Comparison of ENCODE assay signal across 8 cellular contexts in the genomic region with DNA sequence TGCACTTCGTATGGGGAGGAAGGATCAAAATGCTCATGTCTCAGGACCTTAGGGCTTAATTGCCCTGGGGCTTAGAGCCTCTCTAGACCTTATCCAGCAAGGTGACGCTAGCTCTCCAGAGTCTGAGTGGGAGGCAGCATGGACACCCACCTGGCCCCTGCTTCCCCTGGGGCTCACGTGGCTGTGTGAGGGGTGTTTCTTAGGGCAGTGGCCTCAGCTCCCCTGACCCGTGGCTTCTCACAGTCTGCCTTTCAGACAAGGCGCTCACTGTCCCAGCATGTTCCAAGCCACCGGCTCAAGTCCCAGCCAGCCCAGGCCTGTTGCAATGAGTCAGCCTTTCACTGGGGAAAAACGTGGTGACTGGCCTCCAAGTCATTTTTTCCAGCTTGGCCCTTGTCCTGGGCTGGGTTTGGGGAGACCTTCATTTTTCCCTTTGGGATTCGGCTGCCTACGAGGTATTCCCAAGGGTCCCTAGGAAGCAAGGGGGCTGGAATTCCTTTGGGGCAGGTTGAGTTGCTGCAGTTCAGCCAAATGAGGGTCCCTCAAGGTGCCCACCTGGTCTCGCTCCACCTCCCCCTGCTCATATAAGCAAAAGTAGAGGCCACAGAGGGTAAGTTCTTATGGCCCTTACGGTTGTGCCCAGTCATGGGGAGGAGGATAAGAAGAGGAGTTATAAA. TPM values are rescaled to one million over a fixed set of nuclear protein-coding genes. Genes with fewer than 3 reads are reported as not detected.
DNase-seq lines count a peak whose midpoint lies in the region; ATAC-seq and FAIRE-seq lines count a peak whose summit lies in the region.

No MANE protein-coding gene starts in this region.

- H3K36me3 ChIP-seq in HUES48 (ENCODE audit: control insufficient read depth, insufficient read depth, low read length) (no peaks in the 10 kb centered on the region), muscle layer of colon (ENCODE audit: insufficient read depth, low read length) (no peaks in the 10 kb centered on the region), H7 (replicated peaks; ENCODE audit: control insufficient read depth, insufficient read depth, low read length) (no peaks in the 10 kb centered on the region)

- no peak for FAIRE-seq in GM19239 (lab: Jason Lieb, UNC)

- H3K27ac ChIP-seq in HUES48 (ENCODE audit: low read depth, low read length), result peak overlapping the region; percentile 37
- peak overlapping the region; percentile 17 for H3K27ac ChIP-seq in muscle layer of colon (ENCODE audit: low read depth, low read length)

- DNase-seq in dermis blood vessel endothelial cell, result peak; percentile 84
- no peak for DNase-seq in H7
- no peak for DNase-seq in NCI-H774 (lab: John Stamatoyannopoulos, UW)
- DNase-seq in NCI-H1105 treated with DMSO at 0.1 percent for 48 hours (lab: John Stamatoyannopoulos, UW), result no peak
- no peak for DNase-seq in GM19239 (ENCODE audit: insufficient read length, low spot score)

- H3K9me3 ChIP-seq in HUES48 (ENCODE audit: control insufficient read depth, insufficient read depth, low read length) (no peaks in the 10 kb centered on the region), muscle layer of colon (ENCODE audit: low read length) (no peaks in the 10 kb centered on the region)

- H3K4me1 ChIP-seq in HUES48 (ENCODE audit: control insufficient read depth, insufficient read depth, low read length) (0 out of 2 replicates have a peak, but pooled peaks cover 6% of the 10 kb centered on the region), muscle layer of colon (ENCODE audit: insufficient read depth, low read length) (peaks cover 5% of the 10 kb centered on the region)

- peak; percentile 64 for ATAC-seq in GM19043 (IDR thresholded peaks at IDR 0.05; ENCODE audit: low read depth, unreplicated experiment)

- H3K9ac ChIP-seq in HUES48 (ENCODE audit: low read depth, low read length) (no peak overlapping the region), muscle layer of colon (ENCODE audit: low read length) (no peak overlapping the region)

- no peaks in the 10 kb centered on the region for H3K27me3 ChIP-seq in HUES48 (ENCODE audit: control insufficient read depth, insufficient read depth, low read length)
- no peaks in the 10 kb centered on the region for H3K27me3 ChIP-seq in muscle layer of colon (ENCODE audit: control insufficient read depth in 1 of 2, insufficient read depth in 2 of 2, low read length in 2 of 2)
- H3K27me3 ChIP-seq in H7 (ENCODE audit: control insufficient read depth, insufficient read depth, low read length), result no peaks in the 10 kb centered on the region

- H3K4me3 ChIP-seq in HUES48 (ENCODE audit: low read depth, low read length) (no peak overlapping the region), muscle layer of colon (ENCODE audit: low read depth in 1 of 2, low read length in 2 of 2) (no peak overlapping the region), H7 (ENCODE audit: insufficient read depth, low read depth, low read length) (no peak overlapping the region)

RNA-seq across cellular contexts. Expression of gene BHLHE40, which starts 15.7 kb away (rescaled TPM):
- total RNA-seq in dermis blood vessel endothelial cell, result 7.5 and 16.0 TPM in 2 replicates
- total RNA-seq in H7 (2014; rRNA removed; shearing (Covaris generic)), result 6.7 and 7.4 TPM in 2 replicates
